In the genomic region with DNA sequence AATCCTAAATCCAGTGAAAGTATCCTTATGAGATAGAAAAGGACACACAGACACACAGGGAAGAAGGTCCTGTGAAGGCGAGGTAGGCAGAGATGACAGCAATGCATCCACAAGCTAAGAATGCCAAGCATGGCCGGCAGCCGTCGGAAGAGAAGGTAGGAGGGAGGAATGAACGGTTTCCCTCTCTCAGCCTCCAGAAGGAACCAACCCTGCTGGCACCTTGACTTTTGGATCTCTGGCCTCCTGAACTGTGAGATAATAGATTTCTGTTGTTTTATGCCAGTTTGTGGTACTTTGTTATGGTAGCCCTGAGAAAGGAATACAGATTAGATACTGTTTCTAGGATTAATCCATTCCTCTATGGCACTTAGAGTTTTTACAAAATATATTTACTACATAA, we compare ENCODE assay signal across 28 cellular contexts.
"Had no signal": no experiment of that assay in that cellular context is flagged by ENCODE, and none has a peak within 500 bp of the region (broad histone marks: within the 10 kb centered on the region; RNA-seq: fewer than 3 reads in every experiment).

No MANE protein-coding gene starts in this region.

- H3K36me3 ChIP-seq: left ventricle myocardium inferior, neutrophil, ovary, right atrium auricular region, stomach, upper lobe of left lung had no signal

- H3K4me1 ChIP-seq: psoas muscle, testis, upper lobe of left lung had no signal

- FAIRE-seq: endometrium had no signal

- H3K4me3 Mint-ChIP-seq: activated naive CD8-positive, alpha-beta T cell treated with anti-CD3 and anti-CD28 coated beads for 36 hours; activated T-cell treated with anti-CD3 and anti-CD28 coated beads, Interleukin-2, amount 50 U/mL, for 24 hours; immature natural killer cell; mesothelial cell of epicardium; natural killer cell treated with Interleukin-12 subunit alpha and Interleukin-12 subunit beta and Interleukin-15 and Interleukin-18, amount 100 ng/mL, for 72 hours; stimulated activated effector memory CD8-positive, alpha-beta T cell treated with anti-CD3 and anti-CD28 coated beads, Interleukin-12 subunit alpha, Interleukin-12 subunit beta, amount 100 ng/mL, for 72 hours had no signal

- H3K27ac Mint-ChIP-seq: activated naive CD8-positive, alpha-beta T cell treated with anti-CD3 and anti-CD28 coated beads for 36 hours; activated T-cell treated with anti-CD3 and anti-CD28 coated beads, Interleukin-2, amount 50 U/mL, for 24 hours; activated T-helper 2 cell treated with anti-CD3 and anti-CD28 coated beads, Interferon-gamma antibody, Interleukin-2, Interleukin-4, amounts not matched to agents 10 μg/mL and 5 μg/mL and 100 μg/mL, durations not matched to agents 14 hours and 24 hours and 36 hours; immature natural killer cell; natural killer cell treated with Interleukin-12 subunit alpha and Interleukin-12 subunit beta and Interleukin-15 and Interleukin-18, amount 100 ng/mL, for 72 hours; stimulated activated effector memory CD8-positive, alpha-beta T cell treated with anti-CD3 and anti-CD28 coated beads, Interleukin-12 subunit alpha, Interleukin-12 subunit beta, amount 100 ng/mL, for 72 hours had no signal

- H3K27me3 Mint-ChIP-seq: activated naive CD8-positive, alpha-beta T cell treated with anti-CD3 and anti-CD28 coated beads for 36 hours had no signal

- H3K36me3 Mint-ChIP-seq: activated naive CD8-positive, alpha-beta T cell treated with anti-CD3 and anti-CD28 coated beads for 36 hours; immature natural killer cell; mesothelial cell of epicardium; natural killer cell treated with Interleukin-12 subunit alpha and Interleukin-12 subunit beta and Interleukin-15 and Interleukin-18, amount 100 ng/mL, for 72 hours; stimulated activated effector memory CD8-positive, alpha-beta T cell treated with anti-CD3 and anti-CD28 coated beads, Interleukin-12 subunit alpha, Interleukin-12 subunit beta, amount 100 ng/mL, for 72 hours had no signal

- H3K9me3 ChIP-seq: left ventricle myocardium inferior, neutrophil, ovary, psoas muscle, right atrium auricular region, stomach, testis, upper lobe of left lung had no signal

- H3K27ac ChIP-seq: foreskin keratinocyte, neutrophil, psoas muscle, right atrium auricular region, testis had no signal

- H3K27me3 ChIP-seq: foreskin keratinocyte, neutrophil, ovary, right atrium auricular region, stomach, testis, upper lobe of left lung had no signal

- H3K4me1 Mint-ChIP-seq: activated naive CD8-positive, alpha-beta T cell treated with anti-CD3 and anti-CD28 coated beads for 36 hours; immature natural killer cell; stimulated activated effector memory CD8-positive, alpha-beta T cell treated with anti-CD3 and anti-CD28 coated beads, Interleukin-12 subunit alpha, Interleukin-12 subunit beta, amount 100 ng/mL, for 72 hours had no signal

- H3K4me3 ChIP-seq: left ventricle myocardium inferior, ovary, psoas muscle, right atrium auricular region, stomach, testis, upper lobe of left lung had no signal

- ATAC-seq: foreskin keratinocyte; natural killer cell treated with Interleukin-12 subunit alpha and Interleukin-12 subunit beta and Interleukin-15 and Interleukin-18, amount 100 ng/mL, for 72 hours; psoas muscle; stimulated activated effector memory CD8-positive, alpha-beta T cell treated with anti-CD3 and anti-CD28 coated beads, Interleukin-12 subunit alpha, Interleukin-12 subunit beta, amount 100 ng/mL, for 72 hours had no signal

- H3K9me3 Mint-ChIP-seq: activated naive CD8-positive, alpha-beta T cell treated with anti-CD3 and anti-CD28 coated beads for 36 hours; activated T-cell treated with anti-CD3 and anti-CD28 coated beads, Interleukin-2, amount 50 U/mL, for 24 hours; activated T-helper 2 cell treated with anti-CD3 and anti-CD28 coated beads, Interferon-gamma antibody, Interleukin-2, Interleukin-4, amounts not matched to agents 10 μg/mL and 5 μg/mL and 100 μg/mL, durations not matched to agents 14 hours and 24 hours and 36 hours; mesothelial cell of epicardium; natural killer cell treated with Interleukin-12 subunit alpha and Interleukin-12 subunit beta and Interleukin-15 and Interleukin-18, amount 100 ng/mL, for 72 hours; stimulated activated effector memory CD8-positive, alpha-beta T cell treated with anti-CD3 and anti-CD28 coated beads, Interleukin-12 subunit alpha, Interleukin-12 subunit beta, amount 100 ng/mL, for 72 hours had no signal

- DNase-seq: activated CD4-positive, alpha-beta T cell treated with anti-CD3 and anti-CD28 coated beads for 1 hour; activated CD4-positive, alpha-beta T cell treated with anti-CD3 and anti-CD28 coated beads, Interleukin-2, amount 50 U/mL, for 1 hour; activated CD8-positive, alpha-beta memory T cell treated with anti-CD3 and anti-CD28 coated beads for 24 hours; activated CD8-positive, alpha-beta memory T cell treated with anti-CD3 and anti-CD28 coated beads, Interleukin-2, amount 50 U/mL, for 4 hours; activated naive CD4-positive, alpha-beta T cell; activated naive CD8-positive, alpha-beta T cell treated with anti-CD3 and anti-CD28 coated beads for 36 hours; activated T-cell treated with anti-CD3 and anti-CD28 coated beads, Interleukin-2, amount 50 U/mL, for 24 hours; amniotic stem cell; cerebellar nuclear complex; cortex of kidney; foreskin keratinocyte; immature natural killer cell; kidney glomerular epithelial cell; left ventricle myocardium inferior; ovary; psoas muscle; stimulated activated CD4-positive, alpha-beta T cell treated with anti-CD3 and anti-CD28 coated beads, Interleukin-2, amount 100 ng/mL, for 24 hours; stomach; T-helper 9 cell; testis; upper lobe of left lung had no signal
